ENCODE assay signal across 15 cellular contexts in genomic region chr1:85756864-85757263, GRCh38. TPM values are rescaled to one million over a fixed set of nuclear protein-coding genes. Genes with fewer than 3 reads are reported as not detected.
DNase-seq lines count a peak whose midpoint lies in the region; ATAC-seq and TF ChIP-seq lines count a peak whose summit lies in the region.
"Had no signal": no experiment of that assay in that cellular context is flagged by ENCODE, and none has a peak within 500 bp of the region (broad histone marks: within the 10 kb centered on the region; RNA-seq: fewer than 3 reads in every experiment).

No MANE protein-coding gene starts in this region.

- intact Hi-C loops in OCI-LY7 (cut with micrococcal nuclease; ENCODE audit: unreplicated experiment): no loop called here

- no peak overlapping the region for H3K27ac ChIP-seq in OCI-LY7 (ENCODE audit: low read depth, low read length, poor library complexity, severe bottlenecking)
- H3K27ac ChIP-seq: A549, C4-2B had no signal

- H3K36me3 ChIP-seq in OCI-LY7 (ENCODE audit: insufficient read depth, low read length): no peaks in the 10 kb centered on the region
- H3K36me3 ChIP-seq: BE2C had no signal

- H3K9me2 ChIP-seq in OCI-LY7 (ENCODE audit: insufficient read depth, low read length): no peaks in the 10 kb centered on the region

- no peak overlapping the region for H3K4me2 ChIP-seq in OCI-LY7 (ENCODE audit: low read length)
- H3K4me2 ChIP-seq: A549 had no signal

- DNase-seq in OCI-LY7 (ENCODE audit: low spot score) (no peak), NCI-H2171 (lab: John Stamatoyannopoulos, UW) (no peak)
- DNase-seq: BE2C; CD4-positive, alpha-beta memory T cell; DMS79; GOT3; H9; KG1 had no signal

- no peak overlapping the region for H3K4me3 ChIP-seq in OCI-LY7 (ENCODE audit: low read depth, low read length, poor library complexity, severe bottlenecking)
- H3K4me3 ChIP-seq: A549 had no signal

- no peaks in the 10 kb centered on the region for H3K9me3 ChIP-seq in OCI-LY7 (ENCODE audit: low read length)
- H3K9me3 ChIP-seq: A549, BE2C had no signal

- no peak overlapping the region for H2AFZ ChIP-seq in OCI-LY7 (ENCODE audit: low read length)

- POLR2A ChIA-PET in OCI-LY7 (lab: Charles Lee): no interaction called here

- BruUV-seq in OCI-LY7 (replicated peaks; lab: Mats Ljungman, UMichigan): no TSS peak

- H3K79me2 ChIP-seq in OCI-LY7 (ENCODE audit: insufficient read depth, low read depth, low read length): no peaks in the 10 kb centered on the region

- no peaks in the 10 kb centered on the region for H4K20me1 ChIP-seq in OCI-LY7 (ENCODE audit: insufficient read depth, low read length)

- no peak for TF ChIP-seq CTCF in OCI-LY7 (conservative IDR thresholded peaks at IDR 0.05; ENCODE audit: low read length)

- CTCF ChIA-PET in OCI-LY7 (lab: Charles Lee; ENCODE audit: unreplicated experiment): no interaction called here

- H3K4me1 ChIP-seq in OCI-LY7 (ENCODE audit: insufficient read depth, low read length, poor library complexity, severe bottlenecking): no peaks in the 10 kb centered on the region
- H3K4me1 ChIP-seq: A549, BE2C had no signal

- ATAC-seq in GM18867 (IDR thresholded peaks at IDR 0.05; ENCODE audit: unreplicated experiment) (peak; percentile 94), GM21381 (IDR thresholded peaks at IDR 0.05; ENCODE audit: unreplicated experiment) (peak; percentile 65), HG02885 (IDR thresholded peaks at IDR 0.05; ENCODE audit: poor library complexity, unreplicated experiment) (peak; percentile 43), HG02973 (IDR thresholded peaks at IDR 0.05; ENCODE audit: unreplicated experiment) (no peak), HG02588 (IDR thresholded peaks at IDR 0.05; ENCODE audit: unreplicated experiment) (no peak)
- ATAC-seq: A549 had no signal

RNA-seq across cellular contexts. Expression of gene ZNHIT6, which starts 48.6 kb away (rescaled TPM):
- total RNA-seq in OCI-LY7 (2014; rRNA removed; shearing (Covaris generic)): 14.5 and 18.5 TPM in 2 replicates
- 20.4 and 24.5 TPM in 2 replicates for total RNA-seq in OCI-LY7 (2022)

Comparison
In these comparisons a context has a peak if more than half of its experiments do, and no peak if none do; other contexts are left out.
1. ATAC-seq: peak in GM18867 (single experiment), GM21381 (single experiment) and HG02885 (single experiment); none in HG02973 (single experiment) and HG02588 (single experiment).